In the genomic region with DNA sequence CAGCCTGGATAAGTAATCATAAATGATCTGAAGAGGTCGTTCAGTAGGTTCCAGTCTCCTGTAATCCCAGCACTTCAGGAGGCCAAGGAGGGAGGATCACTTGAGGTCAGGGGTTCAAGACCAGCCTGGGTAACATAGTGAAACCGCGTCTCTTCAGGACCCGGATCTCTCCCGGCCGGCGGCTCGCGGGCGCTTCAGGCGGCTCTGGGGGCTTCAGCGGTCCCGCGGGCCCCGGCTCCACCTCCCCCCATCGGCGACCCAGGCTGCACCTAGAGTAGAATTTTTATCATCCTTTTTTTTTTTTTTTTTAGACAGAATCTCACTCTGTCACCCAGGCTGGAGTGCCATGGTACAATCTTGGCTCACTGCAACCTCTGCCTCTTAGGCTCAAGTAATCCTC, we compare ENCODE assay signal across 6 cellular contexts.
"Had no signal": no experiment of that assay in that cellular context is flagged by ENCODE, and none has a peak within 500 bp of the region (broad histone marks: within the 10 kb centered on the region; RNA-seq: fewer than 3 reads in every experiment).

No MANE protein-coding gene starts in this region.

- ATAC-seq: HepG2 had no signal

- H3K27ac ChIP-seq: HL-60 had no signal

- H3K4me3 Mint-ChIP-seq: IgD-negative memory B cell had no signal

- FAIRE-seq: HepG2 had no signal

- H3K27ac Mint-ChIP-seq: IgD-negative memory B cell had no signal

- DNase-seq: IMR-90, KBM-7, KG1 had no signal

- H3K36me3 Mint-ChIP-seq: IgD-negative memory B cell had no signal
